ENCODE assay signal across 8 cellular contexts in the genomic region with DNA sequence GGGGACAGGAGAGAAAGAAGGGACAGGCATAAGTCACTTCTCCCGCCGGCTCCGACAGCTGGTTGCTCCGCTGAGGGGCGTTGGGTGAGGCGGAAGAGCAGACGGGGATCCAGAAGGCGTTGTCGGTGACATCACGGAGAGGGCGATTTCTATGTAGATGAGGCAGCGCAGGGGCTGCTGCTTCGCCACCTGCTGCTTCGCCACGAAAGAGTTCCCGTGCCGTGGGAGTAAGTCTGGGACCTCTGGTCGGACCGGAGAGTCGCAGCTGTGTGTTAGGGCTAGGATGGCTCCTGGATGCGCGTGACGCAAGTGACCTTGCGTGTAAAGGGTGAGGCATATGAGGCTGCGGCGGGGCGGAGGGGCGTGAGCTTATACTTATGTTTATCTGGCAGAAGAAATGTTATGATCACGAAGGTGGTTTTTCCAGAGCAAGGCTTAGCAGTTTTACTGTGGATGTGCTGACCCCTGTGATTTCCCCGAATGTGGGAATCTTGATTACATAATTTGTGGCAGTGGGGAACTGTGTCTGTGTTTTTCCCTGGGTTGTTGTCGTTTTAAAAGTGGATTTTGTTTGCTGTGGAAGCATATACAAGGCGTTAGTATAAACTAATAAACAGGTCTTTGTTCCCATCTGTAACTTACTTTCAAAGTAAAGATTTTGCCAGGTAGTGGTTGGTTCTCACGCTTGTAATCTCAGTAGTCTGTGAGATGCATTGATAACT. TPM values are rescaled to one million over a fixed set of nuclear protein-coding genes. Genes with fewer than 3 reads are reported as not detected.
A peak's percentile ranks its signal among the peaks of the same experiment; 100 is the strongest.
DNase-seq lines count a peak whose midpoint lies in the region; ATAC-seq and TF ChIP-seq lines count a peak whose summit lies in the region.
"Not testable (repeated sequence)": the region's sequence is repeated elsewhere in the genome, so short reads cannot be mapped to it uniquely, and the experiment has no call there.

No MANE protein-coding gene starts in this region.

- DNase-seq in DMS53 (lab: John Stamatoyannopoulos, UW) (peak; percentile 92), SIG-M5 (lab: John Stamatoyannopoulos, UW) (peak; percentile 51), activated gamma-delta T cell (lab: John Stamatoyannopoulos, UW) (peak; percentile 57), fibroblast of villous mesenchyme (ENCODE audit: low read depth) (peak; percentile 78)
- DNase-seq in stimulated activated CD8-positive, alpha-beta memory T cell treated with anti-CD3 and anti-CD28 coated beads, Interleukin-7, amount 100 ng/mL, for 24 hours (ENCODE audit: low read depth) = peak; percentile 48

- peak overlapping the region; percentile 59 for H3K4me3 ChIP-seq in fibroblast of villous mesenchyme (ENCODE audit: low read depth, low read length)

- not testable (repeated sequence) for H3K27me3 Mint-ChIP-seq in nephron (ENCODE audit: low read depth)

- TF ChIP-seq RAD21 in Ishikawa (IDR thresholded peaks at IDR 0.05; ENCODE audit: low read depth) = not testable (repeated sequence)

- not testable (repeated sequence) for H3K36me3 Mint-ChIP-seq in nephron (ENCODE audit: low read depth)

- ATAC-seq in GM21723 (IDR thresholded peaks at IDR 0.05; ENCODE audit: unreplicated experiment) = peak; percentile 88

- peak overlapping the region; percentile 94 to 98 (median 95) for H3K27ac Mint-ChIP-seq in nephron

- not testable (repeated sequence) for TF ChIP-seq EP300 in Ishikawa (IDR thresholded peaks at IDR 0.05; ENCODE audit: borderline replicate concordance)

- H3K9me3 Mint-ChIP-seq in nephron = not testable (repeated sequence)

- TF ChIP-seq CTCF in fibroblast of villous mesenchyme (IDR thresholded peaks at IDR 0.05; ENCODE audit: insufficient read depth, low read depth, low read length); nephron (IDR thresholded peaks at IDR 0.05; ENCODE audit: unreplicated experiment in 3 of 3): not testable (repeated sequence)

- peaks cover 12% of the 10 kb centered on the region for H3K4me1 Mint-ChIP-seq in nephron

- H3K4me3 Mint-ChIP-seq in nephron = peak overlapping the region; percentile 88 to 90 (median 89)

TF ChIP-seq in Ishikawa, 13 proteins besides CTCF, POLR2A, EP300 and RAD21:
- 0 out of 2 replicates have a peak, but pooled peaks have one; percentile 13 for TF ChIP-seq TCF12 (IDR thresholded peaks at IDR 0.05; ENCODE audit: low read depth)
- 0 out of 2 replicates have a peak, but pooled peaks have one; percentile 22 for TF ChIP-seq CEBPB (IDR thresholded peaks at IDR 0.05)
TF ChIP-seq in Ishikawa: peak in this region for 2; not testable (repeated sequence) for 11.

RNA-seq across cellular contexts. Expression of gene PPIAL4A, which starts 52.8 kb away (rescaled TPM):
- not detected in 2 replicates for total RNA-seq in fibroblast of villous mesenchyme

Comparison
In these comparisons a context has a peak if more than half of its experiments do, and no peak if none do; other contexts are left out.
1. Peak in every context shown above with its lines: DNase-seq, ATAC-seq and H3K4me3 ChIP-seq.